8 cellular contexts compared by ENCODE assay signal in the genomic region with DNA sequence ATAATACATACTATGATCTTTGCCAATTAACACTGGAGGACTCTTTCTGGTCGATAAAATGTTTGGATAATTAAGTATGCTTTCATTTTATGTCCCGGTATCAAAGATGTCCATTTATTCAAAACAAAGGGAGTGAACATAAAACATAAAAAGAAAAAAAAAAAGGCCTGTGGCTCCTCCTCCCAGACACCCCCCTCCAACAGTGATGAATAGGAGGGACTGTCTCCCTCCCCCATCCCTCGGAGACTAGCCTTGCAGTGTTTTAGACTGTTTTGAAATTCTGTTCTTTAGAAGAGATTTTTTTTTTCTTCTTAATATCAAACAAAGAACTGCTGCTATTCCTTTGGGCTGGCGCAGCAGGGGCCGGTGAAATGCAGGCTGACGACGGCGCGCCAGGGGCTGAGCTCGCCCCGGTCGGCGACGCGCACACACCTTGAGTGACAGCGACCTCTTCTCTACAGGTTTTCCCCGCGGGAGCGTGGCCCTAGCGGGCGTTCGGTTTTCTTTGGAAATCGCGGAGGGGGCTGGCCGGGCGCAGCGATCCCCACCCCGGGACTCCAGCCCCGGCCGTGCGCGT. TPM values are rescaled to one million over a fixed set of nuclear protein-coding genes. Genes with fewer than 3 reads are reported as not detected.
A peak's percentile ranks its signal among the peaks of the same experiment; 100 is the strongest.
DNase-seq lines count a peak whose midpoint lies in the region; ATAC-seq and TF ChIP-seq lines count a peak whose summit lies in the region.

A gene with protein sequence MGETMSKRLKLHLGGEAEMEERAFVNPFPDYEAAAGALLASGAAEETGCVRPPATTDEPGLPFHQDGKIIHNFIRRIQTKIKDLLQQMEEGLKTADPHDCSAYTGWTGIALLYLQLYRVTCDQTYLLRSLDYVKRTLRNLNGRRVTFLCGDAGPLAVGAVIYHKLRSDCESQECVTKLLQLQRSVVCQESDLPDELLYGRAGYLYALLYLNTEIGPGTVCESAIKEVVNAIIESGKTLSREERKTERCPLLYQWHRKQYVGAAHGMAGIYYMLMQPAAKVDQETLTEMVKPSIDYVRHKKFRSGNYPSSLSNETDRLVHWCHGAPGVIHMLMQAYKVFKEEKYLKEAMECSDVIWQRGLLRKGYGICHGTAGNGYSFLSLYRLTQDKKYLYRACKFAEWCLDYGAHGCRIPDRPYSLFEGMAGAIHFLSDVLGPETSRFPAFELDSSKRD (plus strand): TSS at position 235 of the 577 bp plus-strand sequence. CDS start 689 bp downstream, outside the sequence.

- POLR2A ChIA-PET in activated CD4-positive, alpha-beta T cell treated with anti-CD3 and anti-CD28 coated beads, Interleukin-2, amount 10 ng/mL, durations not matched to agents 7 days and 5 days (lab: Charles Lee) = interaction anchor here (1.1 kb wide), 1 partner anchor 56 kb away, joined by 5 read pairs; no protein-coding TSS in a partner anchor

- peak; percentile 36 for ATAC-seq in HG02642 (IDR thresholded peaks at IDR 0.05; ENCODE audit: poor library complexity, unreplicated experiment)
- peak; percentile 9 to 15 for ATAC-seq in naive B cell (ENCODE audit: low read depth in 2 of 2)

- peak within 1 kb of the TSS; percentile 98 to 99 (median 99) for H3K27ac ChIP-seq in thyroid gland

- DNase-seq in SIG-M5 treated with dmso at 0.1 percent for 504 hours (lab: John Stamatoyannopoulos, UW; ENCODE audit: unreplicated experiment) (peak; percentile 61), SIG-M5 (lab: John Stamatoyannopoulos, UW) (no peak), NCI-H1105 treated with DMSO at 0.1 percent for 48 hours (lab: John Stamatoyannopoulos, UW) (peak; percentile 76), epithelial cell of proximal tubule (ENCODE audit: low read depth) (no peak), naive B cell (no peak), thyroid gland (peak; percentile 68 to 69)
- DNase-seq in activated CD4-positive, alpha-beta T cell treated with anti-CD3 and anti-CD28 coated beads, Interleukin-2, amount 10 ng/mL, durations not matched to agents 7 days and 5 days = peak; percentile 44

- peak within 1 kb of the TSS; percentile 95 for H3K4me3 Mint-ChIP-seq in activated CD4-positive, alpha-beta T cell treated with anti-CD3 and anti-CD28 coated beads, Interleukin-2, amount 10 ng/mL, durations not matched to agents 7 days and 5 days
- peak within 1 kb of the TSS in 7 of 8 donors; percentile 84 to 97 (median 95) for H3K4me3 Mint-ChIP-seq in naive B cell

- CTCF ChIA-PET in activated CD4-positive, alpha-beta T cell treated with anti-CD3 and anti-CD28 coated beads, Interleukin-2, amount 10 ng/mL, durations not matched to agents 7 days and 5 days (lab: Charles Lee) = interaction anchor here (1.0 to 1.5 kb wide), 4 partner anchors 18 to 137 kb away, joined by 3 to 7 read pairs (median 5); no protein-coding TSS in a partner anchor

- H3K9me3 Mint-ChIP-seq in activated CD4-positive, alpha-beta T cell treated with anti-CD3 and anti-CD28 coated beads, Interleukin-2, amount 10 ng/mL, durations not matched to agents 7 days and 5 days = no peaks in the 10 kb centered on the region
- H3K9me3 Mint-ChIP-seq in naive B cell = peaks cover 0 to 1% (median 0%) of the 10 kb centered on the region in 7 donors

- H3K27me3 Mint-ChIP-seq in activated CD4-positive, alpha-beta T cell treated with anti-CD3 and anti-CD28 coated beads, Interleukin-2, amount 10 ng/mL, durations not matched to agents 7 days and 5 days = no peaks in the 10 kb centered on the region
- peaks cover 0 to 4% (median 3%) of the 10 kb centered on the region in 3 donors for H3K27me3 Mint-ChIP-seq in naive B cell

- WGBS in thyroid gland, 2 donors = 0 to 2% methylated on average over 22 to 25 of the region's 32 CpGs

- intact Hi-C loops in thyroid gland (cut with DNase I) = no loop called here

- no peaks in the 10 kb centered on the region for H3K36me3 ChIP-seq in thyroid gland

- no peaks in the 10 kb centered on the region for H3K9me3 ChIP-seq in thyroid gland

- H3K4me1 ChIP-seq in thyroid gland = peaks cover 15 to 16% of the 10 kb centered on the region in 2 donors

- H3K36me3 Mint-ChIP-seq in activated CD4-positive, alpha-beta T cell treated with anti-CD3 and anti-CD28 coated beads, Interleukin-2, amount 10 ng/mL, durations not matched to agents 7 days and 5 days (ENCODE audit: low read depth) = peaks cover 8% of the 10 kb centered on the region
- H3K36me3 Mint-ChIP-seq in naive B cell = no peaks in the 10 kb centered on the region

- H3K27me3 ChIP-seq in thyroid gland = no peaks in the 10 kb centered on the region

- TF ChIP-seq CTCF in epithelial cell of proximal tubule (conservative IDR thresholded peaks at IDR 0.05; ENCODE audit: low read depth, low read length) = no peak
- TF ChIP-seq CTCF in thyroid gland (IDR thresholded peaks at IDR 0.05) = no peak

- no peak for TF ChIP-seq POLR2A in thyroid gland (IDR thresholded peaks at IDR 0.05)

- peaks cover 32% of the 10 kb centered on the region for H3K4me1 Mint-ChIP-seq in activated CD4-positive, alpha-beta T cell treated with anti-CD3 and anti-CD28 coated beads, Interleukin-2, amount 10 ng/mL, durations not matched to agents 7 days and 5 days
- H3K4me1 Mint-ChIP-seq in naive B cell = peaks cover 17 to 35% (median 31%) of the 10 kb centered on the region in 3 donors

- H3K4me3 ChIP-seq in epithelial cell of proximal tubule (ENCODE audit: low read depth, low read length) (peak within 1 kb of the TSS; percentile 99), thyroid gland (replicated peaks in 1 of 3) (peak within 1 kb of the TSS; percentile 88 to 97 (median 97))

- peak within 1 kb of the TSS; percentile 98 for H3K27ac Mint-ChIP-seq in activated CD4-positive, alpha-beta T cell treated with anti-CD3 and anti-CD28 coated beads, Interleukin-2, amount 10 ng/mL, durations not matched to agents 7 days and 5 days
- peak within 1 kb of the TSS; percentile 98 to 99 (median 98) for H3K27ac Mint-ChIP-seq in naive B cell

RNA-seq across cellular contexts. Expression of the gene that starts here (rescaled TPM):
- total RNA-seq in activated CD4-positive, alpha-beta T cell treated with anti-CD3 and anti-CD28 coated beads, Interleukin-2, amount 10 ng/mL, durations not matched to agents 7 days and 5 days = 10 to 100 TPM; 10.3 to 12.3 TPM
- total RNA-seq in epithelial cell of proximal tubule (16.3 and 29.2 TPM in 2 replicates), thyroid gland (10 to 100 TPM; 14.5 to 32.5 (median 24.3) TPM)
- polyA plus RNA-seq in naive B cell (ENCODE audit: low read depth in 6 of 6) = 1 to 10 TPM; 6.5 to 8.8 (median 6.9) TPM

Comparison
In these comparisons a context has a peak if more than half of its experiments do, and no peak if none do; other contexts are left out.
1. DNase-seq: peak in SIG-M5 treated with dmso at 0.1 percent for 504 hours (single experiment), NCI-H1105 treated with DMSO at 0.1 percent for 48 hours (single experiment), activated CD4-positive, alpha-beta T cell treated with anti-CD3 and anti-CD28 coated beads, Interleukin-2, amount 10 ng/mL, durations not matched to agents 7 days and 5 days (single experiment) and thyroid gland (2 of 2); none in SIG-M5 (single experiment), epithelial cell of proximal tubule (single experiment) and naive B cell (single experiment).